Comparison of ENCODE assay signal across 8 cellular contexts in genomic region chr7:150060259-150061221, GRCh38.
DNase-seq lines count a peak whose midpoint lies in the region; ATAC-seq, FAIRE-seq and TF ChIP-seq lines count a peak whose summit lies in the region.
"Not testable (repeated sequence)": the region's sequence is repeated elsewhere in the genome, so short reads cannot be mapped to it uniquely, and the experiment has no call there.

No MANE protein-coding gene starts in this region.

- intact Hi-C loops in PC-9 (cut with micrococcal nuclease; ENCODE audit: unreplicated experiment); endothelial cell of umbilical vein (cut with micrococcal nuclease); natural killer cell (cut with micrococcal nuclease): not testable (repeated sequence)

- TF ChIP-seq CTCF in BJ (IDR thresholded peaks at IDR 0.05; ENCODE audit: insufficient read depth, low read depth, low read length), result 0 out of 2 replicates have a peak, but pooled peaks have one; percentile 20
- peak; percentile 63 for TF ChIP-seq CTCF in PC-9 (conservative IDR thresholded peaks at IDR 0.05)
- TF ChIP-seq CTCF in endothelial cell of umbilical vein (IDR thresholded peaks at IDR 0.05; ENCODE audit: extremely low read depth in 1 of 2, insufficient read depth in 1 of 2, low read depth in 1 of 2, low read length in 2 of 2), result peak in 1 of 2 donors; percentile 23
- TF ChIP-seq CTCF in natural killer cell (IDR thresholded peaks at IDR 0.05), result peak; percentile 35

- not testable (repeated sequence) for H3K36me3 Mint-ChIP-seq in natural killer cell

- dilution Hi-C loops in endothelial cell of umbilical vein (cut with MboI; ENCODE audit: extremely low pct_ligation_motif_present, low sequenced_read_pairs), result not testable (repeated sequence)

- peak; percentile 89 for FAIRE-seq in endothelial cell of umbilical vein (lab: Jason Lieb, UNC)

- H3K4me1 Mint-ChIP-seq in natural killer cell, result not testable (repeated sequence)

- POLR2A ChIA-PET in BJ (lab: Charles Lee); PC-9 (lab: Charles Lee; ENCODE audit: unreplicated experiment); endothelial cell of umbilical vein (lab: Charles Lee): not testable (repeated sequence)

- H3K27ac ChIP-seq in PC-9; endothelial cell of umbilical vein (ENCODE audit: insufficient read depth, low read depth, low read length): not testable (repeated sequence)

- H3K4me2 ChIP-seq in PC-9, result peak overlapping the region; percentile 15; the same call in 1 of the 2 replicates
- H3K4me2 ChIP-seq in endothelial cell of umbilical vein (ENCODE audit: insufficient read depth, low read length), result not testable (repeated sequence)

- H3K9me2 ChIP-seq in PC-9 (ENCODE audit: insufficient read depth), result not testable (repeated sequence)

- peak overlapping the region; percentile 28 for H3K4me3 Mint-ChIP-seq in natural killer cell

- ATAC-seq in GM19351 (IDR thresholded peaks at IDR 0.05; ENCODE audit: unreplicated experiment) (peak; percentile 99), HG02938 (IDR thresholded peaks at IDR 0.05; ENCODE audit: unreplicated experiment) (peak; percentile 83), natural killer cell (peak; percentile 89 to 100 (median 95))

- H3K27me3 ChIP-seq in BJ (ENCODE audit: control insufficient read depth, insufficient read depth, low read length); PC-9 (ENCODE audit: insufficient read depth, low read depth); endothelial cell of umbilical vein (ENCODE audit: control insufficient read depth in 2 of 2, insufficient read depth in 2 of 2, low read length in 2 of 2): not testable (repeated sequence)

- not testable (repeated sequence) for TF ChIP-seq POLR2A in endothelial cell of umbilical vein (IDR thresholded peaks at IDR 0.05; ENCODE audit: low read depth, low read length)

- not testable (repeated sequence) for H3K9me3 Mint-ChIP-seq in natural killer cell

- H3K4me3 ChIP-seq in BJ (ENCODE audit: low read depth, low read length); PC-9; endothelial cell of umbilical vein (replicated peaks in 1 of 3; ENCODE audit: insufficient read depth in 1 of 3, low read depth in 1 of 3, low read length in 3 of 3): not testable (repeated sequence)

- not testable (repeated sequence) for H3K27ac Mint-ChIP-seq in natural killer cell

- not testable (repeated sequence) for H3K9me3 ChIP-seq in PC-9 (ENCODE audit: insufficient read depth, low read depth); endothelial cell of umbilical vein (replicated peaks; ENCODE audit: control insufficient read depth, insufficient read depth, low read length)

- H3K79me2 ChIP-seq in PC-9 (ENCODE audit: low read depth); endothelial cell of umbilical vein (ENCODE audit: control insufficient read depth, insufficient read depth, low read length): not testable (repeated sequence)

- H3K36me3 ChIP-seq in BJ (ENCODE audit: control insufficient read depth, insufficient read depth, low read length); PC-9 (ENCODE audit: low read depth); endothelial cell of umbilical vein (ENCODE audit: control insufficient read depth in 2 of 2, extremely low read depth in 1 of 2, insufficient read depth in 2 of 2, low read length in 2 of 2): not testable (repeated sequence)

- CTCF ChIA-PET in BJ (lab: Yijun Ruan, JAX); PC-9 (lab: Charles Lee); endothelial cell of umbilical vein (lab: Charles Lee): not testable (repeated sequence)

- not testable (repeated sequence) for H2AFZ ChIP-seq in PC-9; endothelial cell of umbilical vein (ENCODE audit: low read depth, low read length)

- H3K27me3 Mint-ChIP-seq in natural killer cell (ENCODE audit: low read depth in 2 of 2), result peaks cover 2 to 11% of the 10 kb centered on the region in 2 donors

- BruUV-seq in PC-9 (replicated peaks; lab: Mats Ljungman, UMichigan); endothelial cell of umbilical vein (replicated peaks; lab: Mats Ljungman, UMichigan): not testable (repeated sequence)

- DNase-seq in BJ (ENCODE audit: low read depth); endothelial cell of umbilical vein (ENCODE audit: low read depth, low spot score): not testable (repeated sequence)
- peak in 1 of 2 experiments; percentile 84 for DNase-seq in PC-9
- DNase-seq in activated T-cell treated with anti-CD3 and anti-CD28 coated beads for 48 hours (ENCODE audit: low read depth), result peak; percentile 86
- peak; percentile 70 for DNase-seq in natural killer cell
- DNase-seq in stimulated activated CD8-positive, alpha-beta memory T cell treated with anti-CD3 and anti-CD28 coated beads, Interleukin-15, amount 100 ng/mL, for 1 hour (ENCODE audit: low read depth), result peak; percentile 85

- not testable (repeated sequence) for H4K20me1 ChIP-seq in PC-9 (ENCODE audit: insufficient read depth); endothelial cell of umbilical vein (replicated peaks; ENCODE audit: control insufficient read depth, extremely low read depth, insufficient read depth, low read length)

- H3K9me1 ChIP-seq in endothelial cell of umbilical vein (replicated peaks; ENCODE audit: control insufficient read depth, extremely low read depth, insufficient read depth, low read length), result not testable (repeated sequence)

- H3K9ac ChIP-seq in endothelial cell of umbilical vein (replicated peaks; ENCODE audit: extremely low read depth, insufficient read depth, low read length), result not testable (repeated sequence)

- H3F3A ChIP-seq in PC-9 (ENCODE audit: insufficient read depth, low read depth), result not testable (repeated sequence)

- H3K4me1 ChIP-seq in PC-9 (replicated peaks; ENCODE audit: insufficient read depth); endothelial cell of umbilical vein (ENCODE audit: control insufficient read depth, extremely low read depth, insufficient read depth, low read length): not testable (repeated sequence)
